Comparison of ENCODE assay signal across 14 cellular contexts in the genomic region with DNA sequence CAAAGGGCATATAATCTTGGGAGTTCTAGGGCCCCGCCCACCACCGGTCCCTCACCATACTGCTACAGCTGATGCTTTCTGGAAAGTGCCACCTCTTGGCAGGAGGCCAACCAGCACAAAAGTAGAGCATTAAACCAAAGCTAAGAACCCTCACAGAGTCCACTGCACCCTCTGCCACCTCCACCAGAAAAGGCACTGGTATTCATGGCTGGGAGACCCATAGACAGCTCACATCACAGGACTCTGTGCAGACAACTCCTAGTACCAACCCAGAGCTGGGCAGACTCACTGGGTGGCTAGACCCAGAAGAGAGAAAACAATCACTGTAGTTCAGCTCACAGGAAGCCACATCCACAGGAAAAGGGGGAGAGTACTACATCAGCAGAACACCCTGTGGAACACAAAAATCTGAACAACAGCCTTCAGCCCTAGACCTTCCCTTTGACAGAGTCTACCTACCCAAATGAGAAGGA. TPM values are rescaled to one million over a fixed set of nuclear protein-coding genes. Genes with fewer than 3 reads are reported as not detected.
DNase-seq lines count a peak whose midpoint lies in the region; ATAC-seq, FAIRE-seq and TF ChIP-seq lines count a peak whose summit lies in the region.
"Had no signal": no experiment of that assay in that cellular context is flagged by ENCODE, and none has a peak within 500 bp of the region (broad histone marks: within the 10 kb centered on the region; RNA-seq: fewer than 3 reads in every experiment).

No MANE protein-coding gene starts in this region.

- H3K18ac ChIP-seq in mesenchymal stem cell (ENCODE audit: low read depth in 1 of 2, low read length in 2 of 2) = no peak overlapping the region

- H3K9me3 Mint-ChIP-seq in activated T-cell treated with anti-CD3 and anti-CD28 coated beads, Interleukin-2, amount 50 U/mL, for 4 hours = peaks cover 16% of the 10 kb centered on the region

- H3K23ac ChIP-seq in mesenchymal stem cell (ENCODE audit: low read length in 2 of 2) = no peak overlapping the region

- H3K9ac ChIP-seq in mesenchymal stem cell (ENCODE audit: low read length) = no peak overlapping the region
- H3K9ac ChIP-seq: BLaER1 had no signal

- FAIRE-seq in A549 (lab: Jason Lieb, UNC) = no peak

- intact Hi-C loops in Panc1 (cut with micrococcal nuclease; ENCODE audit: unreplicated experiment) = no loop called here

- H2AK5ac ChIP-seq in mesenchymal stem cell (ENCODE audit: low read length, severe bottlenecking) = no peak overlapping the region

- POLR2A ChIA-PET in A549 (lab: Yijun Ruan, JAX) (interaction anchor here (2.6 kb wide), 1 partner anchor 11 kb away, joined by 7 read pairs; the partner anchor contains the start of gene THEM4), Panc1 (lab: Charles Lee) (no interaction called here)

- H3K4me1 ChIP-seq in A549 = peaks cover 11% of the 10 kb centered on the region
- H3K4me1 ChIP-seq in Panc1 (ENCODE audit: control insufficient read depth, insufficient read depth, low read length) = peaks cover 10% of the 10 kb centered on the region
- H3K4me1 ChIP-seq in mesenchymal stem cell (ENCODE audit: control insufficient read depth, insufficient read depth, low read depth, low read length) = peaks cover 6% of the 10 kb centered on the region
- H3K4me1 ChIP-seq: BLaER1 had no signal

- H3K27ac ChIP-seq in A549 (peak overlapping the region in 1 of 2 experiments; percentile 38; a peak in 2 of 6 replicates), Panc1 (ENCODE audit: low read length) (no peak overlapping the region), mesenchymal stem cell (ENCODE audit: low read length, poor library complexity, severe bottlenecking) (no peak overlapping the region)
- H3K27ac ChIP-seq: BLaER1, epithelial cell of prostate had no signal

- H3K27me3 ChIP-seq in Panc1 (ENCODE audit: control insufficient read depth, insufficient read depth, low read length) (no peaks in the 10 kb centered on the region), mesenchymal stem cell (ENCODE audit: control insufficient read depth in 1 of 2, insufficient read depth in 1 of 2, low read length in 2 of 2) (no peaks in the 10 kb centered on the region)
- H3K27me3 ChIP-seq: BLaER1, upper lobe of right lung had no signal

- ATAC-seq in A549 (no peak), Panc1 (0 out of 2 replicates have a peak, but pooled peaks have one; percentile 45), GM21529 (IDR thresholded peaks at IDR 0.05; ENCODE audit: unreplicated experiment) (no peak), GM19023 (IDR thresholded peaks at IDR 0.05; ENCODE audit: unreplicated experiment) (no peak)
- peak; percentile 46 to 74 for ATAC-seq in activated T-cell treated with anti-CD3 and anti-CD28 coated beads, Interleukin-2, amount 50 U/mL, for 4 hours
- ATAC-seq: GM23338, upper lobe of right lung had no signal

- no peak for TF ChIP-seq POLR2A in A549 (IDR thresholded peaks at IDR 0.05; ENCODE audit: low read length)

- no peak overlapping the region for H4K91ac ChIP-seq in mesenchymal stem cell (ENCODE audit: low read length)

- H2BK5ac ChIP-seq in mesenchymal stem cell (ENCODE audit: low read depth, low read length, poor library complexity, severe bottlenecking) = no peak overlapping the region

- no peak overlapping the region for H2BK120ac ChIP-seq in mesenchymal stem cell (ENCODE audit: low read depth, low read length)

- H3K4ac ChIP-seq in mesenchymal stem cell (ENCODE audit: low read depth in 1 of 2, low read length in 2 of 2) = no peak overlapping the region

- CTCF ChIA-PET in A549 (lab: Yijun Ruan, JAX) = interaction anchor here (1.1 to 4.2 kb wide), 4 partner anchors 10 to 98 kb away, joined by 3 to 26 read pairs (median 16); partner anchors contain the start of gene THEM4
- CTCF ChIA-PET in Panc1 (lab: Charles Lee) = no interaction called here

- no peak overlapping the region for H2BK12ac ChIP-seq in mesenchymal stem cell (ENCODE audit: low read length in 2 of 2)

- BruUV-seq in Panc1 (replicated peaks; lab: Mats Ljungman, UMichigan) = no TSS peak

- H3K36me3 ChIP-seq in Panc1 (ENCODE audit: control insufficient read depth, insufficient read depth, low read length) (no peaks in the 10 kb centered on the region), mesenchymal stem cell (ENCODE audit: control insufficient read depth in 1 of 2, insufficient read depth in 2 of 2, low read depth in 1 of 2, low read length in 2 of 2) (peaks cover 0 to 28% of the 10 kb centered on the region in 2 experiments)
- H3K36me3 ChIP-seq: BLaER1 had no signal

- no peak overlapping the region for H2AFZ ChIP-seq in mesenchymal stem cell (ENCODE audit: low read depth, low read length)
- H2AFZ ChIP-seq: GM23338 had no signal

- H2BK15ac ChIP-seq in mesenchymal stem cell (ENCODE audit: low read depth, poor library complexity, severe bottlenecking) = no peak overlapping the region

- DNase-seq in A549 (ENCODE audit: low read depth in 1 of 2, low spot score in 1 of 2) (no peak), Panc1 (ENCODE audit: low read depth, low spot score) (no peak), mesenchymal stem cell (no peak), islet precursor cell (no peak), SW 1271 (lab: John Stamatoyannopoulos, UW) (no peak)
- peak; percentile 39 for DNase-seq in activated T-cell treated with anti-CD3 and anti-CD28 coated beads, Interleukin-2, amount 50 U/mL, for 4 hours
- DNase-seq: NCI-H510A treated with DMSO at 0.1 percent for 48 hours, retina, upper lobe of right lung had no signal

- TF ChIP-seq RAD21 in A549 (conservative IDR thresholded peaks at IDR 0.05 in 1 of 2, IDR thresholded peaks at IDR 0.05 in 1 of 2) = no peak

- H3K4me3 ChIP-seq in A549 = no peak overlapping the region
- no peak overlapping the region for H3K4me3 ChIP-seq in Panc1 (ENCODE audit: low read depth in 2 of 2, low read length in 2 of 2)
- H3K4me3 ChIP-seq in mesenchymal stem cell (ENCODE audit: insufficient read depth in 1 of 2, low read depth in 1 of 2, low read length in 2 of 2) = no peak overlapping the region
- H3K4me3 ChIP-seq: BLaER1, GM23338, upper lobe of right lung had no signal

- no peak for TF ChIP-seq EP300 in A549 (IDR thresholded peaks at IDR 0.05)

- peaks cover 67% of the 10 kb centered on the region for H3K4me1 Mint-ChIP-seq in activated T-cell treated with anti-CD3 and anti-CD28 coated beads, Interleukin-2, amount 50 U/mL, for 4 hours (ENCODE audit: low read depth)
- H3K4me1 Mint-ChIP-seq: GM23338 had no signal

- peaks cover 27% of the 10 kb centered on the region for H3K79me1 ChIP-seq in mesenchymal stem cell (replicated peaks; ENCODE audit: low read length, poor library complexity, severe bottlenecking)

- 100% methylated on average over 2 of the region's 2 CpGs for WGBS in A549 (ENCODE audit: missing lambda C conversion rate)
- 88% methylated on average over 2 of the region's 2 CpGs for WGBS in mesenchymal stem cell

- no peak overlapping the region for H3K14ac ChIP-seq in mesenchymal stem cell (ENCODE audit: low read length in 2 of 2)

- in situ Hi-C loops in Panc1 (cut with HindIII; ENCODE audit: low pct_unique_long_range_greater_than_20kb, low sequenced_read_pairs) = no loop called here

- peak overlapping the region; percentile 55 for H4K8ac ChIP-seq in mesenchymal stem cell (ENCODE audit: low read length)

- H3K4me2 ChIP-seq in A549 (0 out of 3 replicates have a peak overlapping the region, but pooled peaks have one; percentile 29), mesenchymal stem cell (ENCODE audit: low read length, poor library complexity, severe bottlenecking) (no peak overlapping the region)
- H3K4me2 ChIP-seq: BLaER1, GM23338 had no signal

- H3K9me3 ChIP-seq in A549 (peaks cover 21% of the 10 kb centered on the region), Panc1 (ENCODE audit: control insufficient read depth, insufficient read depth, low read depth, low read length) (0 out of 2 replicates have a peak, but pooled peaks cover 5% of the 10 kb centered on the region), mesenchymal stem cell (ENCODE audit: control insufficient read depth, low read length) (peaks cover 17% of the 10 kb centered on the region)

- no peaks in the 10 kb centered on the region for H3K27me3 Mint-ChIP-seq in activated T-cell treated with anti-CD3 and anti-CD28 coated beads, Interleukin-2, amount 50 U/mL, for 4 hours (ENCODE audit: low read depth)

- peak overlapping the region; percentile 55 for H3K4me3 Mint-ChIP-seq in activated T-cell treated with anti-CD3 and anti-CD28 coated beads, Interleukin-2, amount 50 U/mL, for 4 hours
- H3K4me3 Mint-ChIP-seq: GM23338 had no signal

- H3K36me3 Mint-ChIP-seq in activated T-cell treated with anti-CD3 and anti-CD28 coated beads, Interleukin-2, amount 50 U/mL, for 4 hours (ENCODE audit: insufficient read depth) = peaks cover 39% of the 10 kb centered on the region

- TF ChIP-seq CTCF in A549 (IDR thresholded peaks at IDR 0.05) (no peak), Panc1 (IDR thresholded peaks at IDR 0.05) (no peak)

RNA-seq across cellular contexts. Expression of gene THEM4, which starts 10.8 kb away (rescaled TPM):
- 28.1 and 32.3 TPM in 2 replicates for polyA plus RNA-seq in A549 (2011; rRNA removed)
- polyA plus RNA-seq in A549 (2012; cell fraction: cytosol; rRNA removed) = 14.1 and 16.5 TPM in 2 replicates
- 6.7 and 12.5 TPM in 2 replicates for polyA plus RNA-seq in A549 (2012; cell fraction: nucleus; rRNA removed)
- 16.6 to 19.6 TPM (median 19.0 TPM) in 3 replicates for polyA plus RNA-seq in A549 (2017; fragmentation: RNase III; extraction: RNeasy Plus Mini Kit Qiagen cat#74134 plus additional on column Dnase treatment)
- polyA minus RNA-seq in A549 (2011; rRNA and poly(A)+ RNA removed) = 11.6 and 15.6 TPM in 2 replicates
- total RNA-seq in Panc1 (2021; ENCODE audit: unreplicated experiment) = 21.8 TPM
- 12.4 TPM for polyA plus RNA-seq in Panc1 (2012; ENCODE audit: insufficient read length)
- 10 to 100 TPM; 23.2 to 29.1 (median 24.6) TPM for total RNA-seq in activated T-cell treated with anti-CD3 and anti-CD28 coated beads, Interleukin-2, amount 50 U/mL, for 4 hours
- 13.4 TPM for polyA plus RNA-seq in mesenchymal stem cell (2013, experiment 1 of 2)
- polyA plus RNA-seq in mesenchymal stem cell (2013, experiment 2 of 2) = 13.6 TPM

RNA-seq across cellular contexts. Expression of gene THEM5, which starts 45.0 kb away (rescaled TPM):
- polyA plus RNA-seq in A549 (2011; rRNA removed) = not detected in 2 replicates
- polyA plus RNA-seq in A549 (2012; cell fraction: cytosol; rRNA removed) = 0.05 TPM in 1 of 2 replicates, not detected in the other
- polyA plus RNA-seq in A549 (2012; cell fraction: nucleus; rRNA removed) = not detected in 2 replicates
- polyA plus RNA-seq in A549 (2017; fragmentation: RNase III; extraction: RNeasy Plus Mini Kit Qiagen cat#74134 plus additional on column Dnase treatment) = not detected in 3 replicates
- polyA minus RNA-seq in A549 (2011; rRNA and poly(A)+ RNA removed) = not detected in 2 replicates
- total RNA-seq in Panc1 (2021; ENCODE audit: unreplicated experiment) = not detected
- polyA plus RNA-seq in Panc1 (2012; ENCODE audit: insufficient read length) = 0.23 TPM
- not detected for total RNA-seq in activated T-cell treated with anti-CD3 and anti-CD28 coated beads, Interleukin-2, amount 50 U/mL, for 4 hours
- polyA plus RNA-seq in mesenchymal stem cell (2013, experiment 1 of 2) = not detected
- polyA plus RNA-seq in mesenchymal stem cell (2013, experiment 2 of 2) = not detected
- total RNA-seq: GM23338, upper lobe of right lung had no signal
- polyA plus RNA-seq: GM23338 had no signal

RNA-seq across cellular contexts. Expression of gene C2CD4D, which starts 58.9 kb away (rescaled TPM):
- not detected in 2 replicates for polyA plus RNA-seq in A549 (2011; rRNA removed)
- not detected in 2 replicates for polyA plus RNA-seq in A549 (2012; cell fraction: cytosol; rRNA removed)
- polyA plus RNA-seq in A549 (2012; cell fraction: nucleus; rRNA removed) = not detected in 2 replicates
- polyA plus RNA-seq in A549 (2017; fragmentation: RNase III; extraction: RNeasy Plus Mini Kit Qiagen cat#74134 plus additional on column Dnase treatment) = not detected in 3 replicates
- not detected in 2 replicates for polyA minus RNA-seq in A549 (2011; rRNA and poly(A)+ RNA removed)
- total RNA-seq in Panc1 (2021; ENCODE audit: unreplicated experiment) = 1.2 TPM
- polyA plus RNA-seq in Panc1 (2012; ENCODE audit: insufficient read length) = 1.1 TPM
- total RNA-seq in activated T-cell treated with anti-CD3 and anti-CD28 coated beads, Interleukin-2, amount 50 U/mL, for 4 hours = under 1 TPM; 0.33 to 0.90 (median 0.87) TPM
- polyA plus RNA-seq in mesenchymal stem cell (2013, experiment 1 of 2) = not detected
- not detected for polyA plus RNA-seq in mesenchymal stem cell (2013, experiment 2 of 2)

Comparison
In these comparisons a context has a peak if more than half of its experiments do, and no peak if none do; other contexts are left out.
1. ATAC-seq: peak in Panc1 (single experiment) and activated T-cell treated with anti-CD3 and anti-CD28 coated beads, Interleukin-2, amount 50 U/mL, for 4 hours (2 of 2); none in A549 (0 of 2), GM21529 (single experiment) and GM19023 (single experiment).